Comparison of ENCODE assay signal across 17 cellular contexts in genomic region chr15:70358011-70358819, GRCh38.
DNase-seq lines count a peak whose midpoint lies in the region; ATAC-seq lines count a peak whose summit lies in the region.
"Had no signal": no experiment of that assay in that cellular context is flagged by ENCODE, and none has a peak within 500 bp of the region (broad histone marks: within the 10 kb centered on the region; RNA-seq: fewer than 3 reads in every experiment).

No MANE protein-coding gene starts in this region.

- no peaks in the 10 kb centered on the region for H3K4me1 ChIP-seq in right cardiac atrium (ENCODE audit: control insufficient read depth, insufficient read depth, low read length)

- H3K4me3 ChIP-seq in right cardiac atrium (ENCODE audit: low read length), result no peak overlapping the region
- H3K4me3 ChIP-seq: PC-9 had no signal

- WGBS in right cardiac atrium, result 94% methylated on average over 11 of the region's 11 CpGs

- no peaks in the 10 kb centered on the region for H3K9me3 ChIP-seq in right cardiac atrium (ENCODE audit: control insufficient read depth, low read length)
- H3K9me3 ChIP-seq: BE2C had no signal

- no peak overlapping the region for H3K27ac ChIP-seq in right cardiac atrium (ENCODE audit: low read length)
- H3K27ac ChIP-seq: KMS-11, PC-9 had no signal

- DNase-seq in cardiac septum (ENCODE audit: low spot score), result peak; percentile 60
- DNase-seq in right cardiac atrium, result no peak
- DNase-seq in left colon, result no peak
- DNase-seq in posterior vena cava (ENCODE audit: low spot score), result peak; percentile 46
- DNase-seq in T-helper 2 cell, result no peak
- DNase-seq in RPMI8226, result no peak
- DNase-seq in activated gamma-delta T cell treated with Interleukin-2 at 50 U/mL for 16 hours, result no peak
- no peak for DNase-seq in activated effector memory CD4-positive, alpha-beta T cell treated with Interleukin-2 at 50 U/mL for 16 hours
- DNase-seq: BE2C; CD4-positive, alpha-beta T cell; GF-D8; H9; NCI-H187; NCI-H345; NCI-H526; PC-9 had no signal

- intact Hi-C loops in cardiac septum (cut with DNase I), result loop anchor here (10.0 kb wide), 1 partner anchor 783 kb away; no protein-coding TSS in a partner anchor
- intact Hi-C loops in right cardiac atrium (cut with DNase I), result no loop called here
- intact Hi-C loops in left colon (cut with DNase I, micrococcal nuclease), result no loop called here
- intact Hi-C loops in posterior vena cava (cut with DNase I), result no loop called here

- ATAC-seq in right cardiac atrium (no peak), left colon (peak; percentile 28)

- no peaks in the 10 kb centered on the region for H3K27me3 ChIP-seq in right cardiac atrium (ENCODE audit: control insufficient read depth, insufficient read depth)
- H3K27me3 ChIP-seq: BE2C had no signal

Comparison
In these comparisons a context has a peak if more than half of its experiments do, and no peak if none do; other contexts are left out.
1. DNase-seq: peak in cardiac septum (single experiment) and posterior vena cava (single experiment); none in right cardiac atrium (0 of 3), left colon (0 of 2), T-helper 2 cell (0 of 5), RPMI8226 (single experiment), activated gamma-delta T cell treated with Interleukin-2 at 50 U/mL for 16 hours (single experiment) and activated effector memory CD4-positive, alpha-beta T cell treated with Interleukin-2 at 50 U/mL for 16 hours (single experiment).